Comparison of ENCODE assay signal across 27 cellular contexts in genomic region chr6:44721954-44722578, GRCh38.
"Had no signal": no experiment of that assay in that cellular context is flagged by ENCODE, and none has a peak within 500 bp of the region (broad histone marks: within the 10 kb centered on the region; RNA-seq: fewer than 3 reads in every experiment).

No MANE protein-coding gene starts in this region.

- H3K36me3 ChIP-seq: adrenal gland, breast epithelium, Peyer's patch had no signal

- H3K27ac ChIP-seq: adrenal gland, breast epithelium, Peyer's patch, RWPE1 had no signal

- H3K4me3 Mint-ChIP-seq: activated CD8-positive, alpha-beta T cell treated with anti-CD3 and anti-CD28 coated beads, Interleukin-2, amount 10 ng/mL, durations not matched to agents 7 days and 5 days; activated naive CD4-positive, alpha-beta T cell treated with anti-CD3 and anti-CD28 coated beads for 36 hours; activated naive CD8-positive, alpha-beta T cell treated with anti-CD3 and anti-CD28 coated beads, Interleukin-2, amount 10 ng/mL, durations not matched to agents 7 days and 5 days; activated T-cell treated with anti-CD3 and anti-CD28 coated beads, Interleukin-2, amount 50 U/mL, for 24 hours; activated T-helper 17 cell treated with anti-CD3 and anti-CD28 coated beads, Interleukin-2, amount 50 U/mL, for 72 hours; central memory CD8-positive, alpha-beta T cell; T-helper 1 cell treated with Interleukin-12 subunit alpha and Interleukin-12 subunit beta and Interleukin-4 antibody, amounts not matched to agents 30 μg/mL and 1 μg/mL, for 36 hours; WTC11 had no signal

- H3K4me1 Mint-ChIP-seq: activated naive CD8-positive, alpha-beta T cell treated with anti-CD3 and anti-CD28 coated beads, Interleukin-2, amount 10 ng/mL, durations not matched to agents 7 days and 5 days; activated T-helper 17 cell treated with anti-CD3 and anti-CD28 coated beads, Interleukin-2, amount 50 U/mL, for 72 hours; central memory CD8-positive, alpha-beta T cell had no signal

- H3K27me3 Mint-ChIP-seq: activated T-cell treated with anti-CD3 and anti-CD28 coated beads, Interleukin-2, amount 50 U/mL, for 24 hours; activated T-helper 17 cell treated with anti-CD3 and anti-CD28 coated beads, Interleukin-2, amount 50 U/mL, for 72 hours; central memory CD8-positive, alpha-beta T cell had no signal

- H3K9me3 ChIP-seq: adrenal gland, breast epithelium, Peyer's patch had no signal

- H3K9me3 Mint-ChIP-seq: activated naive CD4-positive, alpha-beta T cell treated with anti-CD3 and anti-CD28 coated beads for 36 hours; activated naive CD8-positive, alpha-beta T cell treated with anti-CD3 and anti-CD28 coated beads, Interleukin-2, amount 10 ng/mL, durations not matched to agents 7 days and 5 days; activated T-cell treated with anti-CD3 and anti-CD28 coated beads, Interleukin-2, amount 50 U/mL, for 24 hours; central memory CD8-positive, alpha-beta T cell; T-helper 1 cell treated with Interleukin-12 subunit alpha and Interleukin-12 subunit beta and Interleukin-4 antibody, amounts not matched to agents 30 μg/mL and 1 μg/mL, for 36 hours; WTC11 had no signal

- H3K36me3 Mint-ChIP-seq: activated naive CD8-positive, alpha-beta T cell treated with anti-CD3 and anti-CD28 coated beads, Interleukin-2, amount 10 ng/mL, durations not matched to agents 7 days and 5 days; WTC11 had no signal

- DNase-seq: activated CD4-positive, alpha-beta T cell treated with anti-CD3 and anti-CD28 coated beads for 48 hours; activated CD4-positive, alpha-beta T cell treated with anti-CD3 and anti-CD28 coated beads, Interleukin-2, amount 50 U/mL, for 4 hours; activated CD4-positive, CD25-positive, alpha-beta regulatory T cell treated with anti-CD3 and anti-CD28 coated beads, Interleukin-2, amount 50 U/mL, for 72 hours; activated CD8-positive, alpha-beta memory T cell treated with anti-CD3 and anti-CD28 coated beads, Interleukin-2, amount 50 U/mL, for 48 hours; activated CD8-positive, alpha-beta T cell treated with anti-CD3 and anti-CD28 coated beads, Interleukin-2, amount 10 ng/mL, durations not matched to agents 7 days and 5 days; activated gamma-delta T cell; activated naive CD4-positive, alpha-beta T cell treated with anti-CD3 and anti-CD28 coated beads for 36 hours; activated naive CD8-positive, alpha-beta T cell treated with anti-CD3 and anti-CD28 coated beads, Interleukin-2, amount 10 ng/mL, durations not matched to agents 7 days and 5 days; activated T-cell treated with anti-CD3 and anti-CD28 coated beads, Interleukin-2, amount 50 U/mL, for 24 hours; adrenal gland; anterior cingulate cortex; Karpas-422; NCI-H1105 treated with DMSO at 0.1 percent for 48 hours; NCI-H146; NCI-H187 treated with DMSO at 0.1 percent for 48 hours; NCI-H2081 treated with DMSO at 0.1 percent for 48 hours; NCI-H446; NCI-H524; Peyer's patch; SHP77 treated with DMSO at 0.1 percent for 48 hours had no signal

- H3K27me3 ChIP-seq: adrenal gland, breast epithelium, Peyer's patch had no signal

- H3K4me3 ChIP-seq: adrenal gland, breast epithelium, K562, Peyer's patch had no signal

- ATAC-seq: activated CD8-positive, alpha-beta T cell treated with anti-CD3 and anti-CD28 coated beads, Interleukin-2, amount 10 ng/mL, durations not matched to agents 7 days and 5 days; activated T-helper 17 cell treated with anti-CD3 and anti-CD28 coated beads, Interleukin-2, amount 50 U/mL, for 72 hours; K562; WTC11 had no signal

- H3K27ac Mint-ChIP-seq: activated CD8-positive, alpha-beta T cell treated with anti-CD3 and anti-CD28 coated beads, Interleukin-2, amount 10 ng/mL, durations not matched to agents 7 days and 5 days; activated naive CD4-positive, alpha-beta T cell treated with anti-CD3 and anti-CD28 coated beads for 36 hours; activated naive CD8-positive, alpha-beta T cell treated with anti-CD3 and anti-CD28 coated beads, Interleukin-2, amount 10 ng/mL, durations not matched to agents 7 days and 5 days; activated T-cell treated with anti-CD3 and anti-CD28 coated beads, Interleukin-2, amount 50 U/mL, for 24 hours; activated T-helper 17 cell treated with anti-CD3 and anti-CD28 coated beads, Interleukin-2, amount 50 U/mL, for 72 hours; T-helper 1 cell treated with Interleukin-12 subunit alpha and Interleukin-12 subunit beta and Interleukin-4 antibody, amounts not matched to agents 30 μg/mL and 1 μg/mL, for 36 hours; WTC11 had no signal

- H3K4me1 ChIP-seq: adrenal gland, breast epithelium, Peyer's patch had no signal
